Comparison of ENCODE assay signal across 9 cellular contexts in the genomic region with DNA sequence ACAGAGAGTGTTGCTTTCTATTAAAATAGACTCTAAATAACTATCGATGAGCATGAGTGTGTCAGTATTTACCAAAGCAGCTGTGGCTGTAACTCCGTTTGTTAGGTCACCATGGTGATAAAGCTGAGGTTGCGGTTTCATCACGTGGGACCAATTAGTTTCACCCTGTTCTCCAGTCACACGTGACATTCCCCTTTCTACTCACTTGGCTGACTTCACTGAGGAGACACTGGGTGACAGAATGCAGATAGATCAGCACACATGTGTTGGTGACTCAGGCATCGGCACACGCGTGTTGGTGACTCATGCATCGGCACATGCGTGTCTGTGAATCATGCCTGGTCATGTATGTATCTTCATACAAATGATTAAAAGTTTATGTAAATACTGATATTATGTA.
DNase-seq lines count a peak whose midpoint lies in the region; ATAC-seq lines count a peak whose summit lies in the region.
"Had no signal": no experiment of that assay in that cellular context is flagged by ENCODE, and none has a peak within 500 bp of the region (broad histone marks: within the 10 kb centered on the region; RNA-seq: fewer than 3 reads in every experiment).

No MANE protein-coding gene starts in this region.

- H3K9me3 Mint-ChIP-seq in CD4-positive, alpha-beta memory T cell: peaks cover 0 to 4% (median 0%) of the 10 kb centered on the region in 8 donors

- H3K27me3 ChIP-seq in CD4-positive, alpha-beta memory T cell (ENCODE audit: insufficient read depth, low read length): no peaks in the 10 kb centered on the region

- intact Hi-C loops in CD4-positive, alpha-beta memory T cell (cut with micrococcal nuclease): no loop called here

- no peaks in the 10 kb centered on the region for H3K9me3 ChIP-seq in CD4-positive, alpha-beta memory T cell (ENCODE audit: control insufficient read depth in 1 of 2, low read length in 2 of 2)

- ATAC-seq in HG03520 (IDR thresholded peaks at IDR 0.05; ENCODE audit: unreplicated experiment) (peak; percentile 70), GM18502 (IDR thresholded peaks at IDR 0.05; ENCODE audit: poor library complexity, unreplicated experiment) (no peak), GM18520 (IDR thresholded peaks at IDR 0.05; ENCODE audit: unreplicated experiment) (no peak)
- ATAC-seq: HCT116 had no signal

- DNase-seq in CD4-positive, alpha-beta memory T cell: peak; percentile 26 to 64 (median 55)
- DNase-seq in SKM-1 treated with dmso at 0.1 percent for 144 hours (lab: John Stamatoyannopoulos, UW; ENCODE audit: unreplicated experiment) (peak; percentile 49), hepatic stellate cell (ENCODE audit: low spot score) (peak; percentile 59)
- DNase-seq in effector CD8-positive, alpha-beta T cell (lab: John Stamatoyannopoulos, UW): no peak
- DNase-seq in activated CD4-positive, CD25-positive, alpha-beta regulatory T cell (lab: John Stamatoyannopoulos, UW): no peak

- CTCF ChIA-PET in CD4-positive, alpha-beta memory T cell (lab: Charles Lee; ENCODE audit: partially characterized antibody): no interaction called here

- H3K4me1 ChIP-seq in CD4-positive, alpha-beta memory T cell (ENCODE audit: insufficient read depth, low read length): no peaks in the 10 kb centered on the region

- no peak overlapping the region for H3K27ac Mint-ChIP-seq in CD4-positive, alpha-beta memory T cell

- H3K36me3 Mint-ChIP-seq in CD4-positive, alpha-beta memory T cell: no peaks in the 10 kb centered on the region

- no peak overlapping the region for H3K4me3 ChIP-seq in CD4-positive, alpha-beta memory T cell (ENCODE audit: low read length in 2 of 2)

- no peak overlapping the region for H3K27ac ChIP-seq in CD4-positive, alpha-beta memory T cell (ENCODE audit: low read depth, low read length)

- POLR2A ChIA-PET in CD4-positive, alpha-beta memory T cell (lab: Charles Lee; ENCODE audit: partially characterized antibody): no interaction called here

- no peaks in the 10 kb centered on the region for H3K4me1 Mint-ChIP-seq in CD4-positive, alpha-beta memory T cell

- H3K4me3 Mint-ChIP-seq in CD4-positive, alpha-beta memory T cell: peak overlapping the region in 1 of 8 donors; percentile 6

- peaks cover 12 to 17% of the 10 kb centered on the region in 2 donors for H3K27me3 Mint-ChIP-seq in CD4-positive, alpha-beta memory T cell

- H3K36me3 ChIP-seq in CD4-positive, alpha-beta memory T cell (ENCODE audit: insufficient read depth, low read length): no peaks in the 10 kb centered on the region

Comparison
In these comparisons a context has a peak if more than half of its experiments do, and no peak if none do; other contexts are left out.
1. DNase-seq: peak in CD4-positive, alpha-beta memory T cell (5 of 5), SKM-1 treated with dmso at 0.1 percent for 144 hours (single experiment) and hepatic stellate cell (single experiment); none in effector CD8-positive, alpha-beta T cell (single experiment) and activated CD4-positive, CD25-positive, alpha-beta regulatory T cell (0 of 4).